Comparison of ENCODE assay signal across 32 cellular contexts in genomic region chr22:29977107-29977506, GRCh38.
"Had no signal": no experiment of that assay in that cellular context is flagged by ENCODE, and none has a peak within 500 bp of the region (broad histone marks: within the 10 kb centered on the region; RNA-seq: fewer than 3 reads in every experiment).

No MANE protein-coding gene starts in this region.

- H3K4me3 ChIP-seq: adrenal gland, body of pancreas, esophagus muscularis mucosa, gastrocnemius medialis, heart left ventricle had no signal

- H3K9me3 ChIP-seq: adrenal gland, body of pancreas, esophagus muscularis mucosa, gastrocnemius medialis, heart left ventricle had no signal

- ATAC-seq: activated CD4-positive, alpha-beta T cell treated with anti-CD3 and anti-CD28 coated beads for 36 hours; activated CD8-positive, alpha-beta memory T cell treated with anti-CD3 and anti-CD28 coated beads, Interleukin-2, amount 10 ng/mL, durations not matched to agents 7 days and 5 days; activated CD8-positive, alpha-beta T cell treated with anti-CD3 and anti-CD28 coated beads, Interleukin-2, amount 10 ng/mL, durations not matched to agents 7 days and 5 days; activated naive CD8-positive, alpha-beta T cell treated with anti-CD3 and anti-CD28 coated beads, Interleukin-2, amount 50 U/mL, for 24 hours; body of pancreas; effector memory CD8-positive, alpha-beta T cell; foreskin keratinocyte; gastrocnemius medialis; heart left ventricle; T-helper 17 cell had no signal

- DNase-seq: activated CD4-positive, alpha-beta memory T cell treated with anti-CD3 and anti-CD28 coated beads for 36 hours; activated CD4-positive, alpha-beta T cell treated with anti-CD3 and anti-CD28 coated beads for 36 hours; activated CD4-positive, alpha-beta T cell treated with anti-CD3 and anti-CD28 coated beads, Interleukin-2, amount 10 ng/mL, durations not matched to agents 24 days and 14 days; activated CD4-positive, CD25-positive, alpha-beta regulatory T cell; activated CD4-positive, CD25-positive, alpha-beta regulatory T cell treated with anti-CD3 and anti-CD28 coated beads, Interleukin-2, amount 50 U/mL, for 72 hours; activated CD8-positive, alpha-beta memory T cell treated with anti-CD3 and anti-CD28 coated beads, Interleukin-2, amount 10 ng/mL, durations not matched to agents 7 days and 5 days; activated CD8-positive, alpha-beta memory T cell treated with anti-CD3 and anti-CD28 coated beads, Interleukin-2, amount 50 U/mL, for 4 hours; activated CD8-positive, alpha-beta T cell treated with anti-CD3 and anti-CD28 coated beads, Interleukin-2, amount 10 ng/mL, durations not matched to agents 7 days and 5 days; activated effector memory CD4-positive, alpha-beta T cell treated with anti-CD3 and anti-CD28 coated beads, Interleukin-2, amount 50 U/mL, for 16 hours; activated naive CD4-positive, alpha-beta T cell treated with anti-CD3 and anti-CD28 coated beads for 36 hours; activated naive CD8-positive, alpha-beta T cell treated with anti-CD3 and anti-CD28 coated beads for 36 hours; activated naive CD8-positive, alpha-beta T cell treated with anti-CD3 and anti-CD28 coated beads, Interleukin-2, amount 50 U/mL, for 24 hours; activated T-cell treated with anti-CD3 and anti-CD28 coated beads, Interleukin-2, amount 50 U/mL, for 1 hour; activated T-cell treated with anti-CD3 and anti-CD28 coated beads, Interleukin-2, amount 50 U/mL, for 48 hours; adrenal gland; amygdala; aorta; body of pancreas; caudate nucleus; cortex of kidney; dermis blood vessel endothelial cell; effector CD4-positive, alpha-beta T cell; effector memory CD8-positive, alpha-beta T cell; erythroblast; foreskin keratinocyte; gastrocnemius medialis; glutamatergic neuron; heart left ventricle; T-helper 17 cell; T1000 had no signal

- H3K27ac ChIP-seq: adrenal gland, body of pancreas, esophagus muscularis mucosa, foreskin keratinocyte, gastrocnemius medialis, heart left ventricle had no signal

- H3K27me3 ChIP-seq: adrenal gland, body of pancreas, esophagus muscularis mucosa, foreskin keratinocyte, gastrocnemius medialis, heart left ventricle had no signal

- FAIRE-seq: colon had no signal
